1 cellular context compared by ENCODE assay signal in the genomic region with DNA sequence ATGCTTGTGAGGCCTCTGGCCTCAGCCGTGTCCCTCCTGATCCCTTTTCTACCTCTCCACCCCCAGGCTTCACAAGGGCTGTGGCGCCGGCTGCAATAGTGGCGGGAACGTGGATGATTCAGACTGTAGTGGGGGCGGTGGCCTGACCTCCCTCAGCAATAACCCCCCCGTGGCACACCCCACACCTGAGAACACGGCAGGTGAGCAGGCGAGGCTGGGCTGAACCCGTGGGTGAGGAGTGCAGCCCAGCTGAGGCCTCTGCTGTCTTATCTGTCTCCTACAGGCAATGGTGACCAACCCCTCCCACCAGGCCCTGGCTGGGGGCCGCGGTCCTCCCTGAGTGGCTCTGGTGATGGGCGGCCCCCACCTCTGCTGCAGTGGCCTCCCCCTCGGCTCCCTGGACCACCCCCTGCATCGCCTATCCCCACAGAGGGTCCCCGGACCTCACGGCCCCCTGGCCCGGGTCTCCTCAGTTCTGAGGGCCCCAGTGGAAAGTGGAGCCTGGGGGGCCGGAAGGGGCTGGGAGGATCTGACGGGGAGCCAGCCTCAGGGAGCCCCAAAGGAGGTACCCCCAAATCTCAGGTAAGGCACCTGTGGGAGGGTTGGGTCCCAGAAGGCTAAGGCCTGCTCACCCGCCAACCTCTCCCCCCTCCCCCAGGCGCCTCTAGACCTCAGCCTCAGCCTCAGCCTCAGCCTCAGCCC.
TF ChIP-seq lines count a peak whose summit lies in the region.

No MANE protein-coding gene starts in this region.

TF ChIP-seq in K562, 482 proteins besides CTCF, POLR2A, EP300 and RAD21 (continues in another document):
- TF ChIP-seq ZBTB11 (CRISPR knock-in tag; IDR thresholded peaks at IDR 0.05) (peak in 1 of 3 experiments; percentile 32; a peak in 1 of 6 replicates), ADNP (tag; IDR thresholded peaks at IDR 0.05) (no peak), TEAD2 (tag; IDR thresholded peaks at IDR 0.05) (no peak), ZBTB8A (IDR thresholded peaks at IDR 0.05; ENCODE audit: partially characterized antibody) (no peak), TAF7 (tag; IDR thresholded peaks at IDR 0.05) (no peak), MITF (IDR thresholded peaks at IDR 0.05) (peak; percentile 65; the same call in 1 of the 2 replicates), POLR2AphosphoS5 (IDR thresholded peaks at IDR 0.05; ENCODE audit: control insufficient read depth, insufficient read depth, low read depth, low read length) (peak; percentile 73; the same call in 1 of the 2 replicates), RBM25 (IDR thresholded peaks at IDR 0.05; ENCODE audit: low read depth, low read length, severe bottlenecking) (no peak), MBD1 (CRISPR knock-in tag; IDR thresholded peaks at IDR 0.05) (no peak), SRSF9 (IDR thresholded peaks at IDR 0.05; ENCODE audit: borderline replicate concordance, low read depth, low read length) (no peak), ZBTB7A (IDR thresholded peaks at IDR 0.05; ENCODE audit: borderline replicate concordance, control insufficient read depth, low read depth, low read length) (peak; percentile 88), YY1 (IDR thresholded peaks at IDR 0.05; ENCODE audit: borderline replicate concordance in 1 of 3, control insufficient read depth in 1 of 3, extremely low read depth in 1 of 3, insufficient read depth in 3 of 3, insufficient read length in 1 of 3, insufficient replicate concordance in 2 of 3, low read depth in 1 of 3, low read length in 2 of 3) (peak in 1 of 3 experiments; percentile 76), TAF1 (IDR thresholded peaks at IDR 0.05; ENCODE audit: control insufficient read depth, extremely low read depth, insufficient read depth, low read length, severe bottlenecking) (no peak), U2AF1 (optimal IDR thresholded peaks at IDR 0.05; ENCODE audit: low read depth, low read length) (no peak), E2F6 (IDR thresholded peaks at IDR 0.05; ENCODE audit: borderline replicate concordance in 1 of 2, extremely low read depth in 1 of 2, insufficient read depth in 1 of 2, insufficient read length in 1 of 2, low read depth in 1 of 2, low read length in 1 of 2, poor library complexity in 1 of 2, severe bottlenecking in 1 of 2) (peak in 1 of 2 experiments; percentile 55), SMAD1 (IDR thresholded peaks at IDR 0.05; ENCODE audit: low read depth, low read length, partially characterized antibody) (no peak), MAZ (CRISPR knock-in tag; conservative IDR thresholded peaks at IDR 0.05 in 1 of 2, IDR thresholded peaks at IDR 0.05 in 1 of 2) (peak; percentile 73 to 89), EHMT2 (IDR thresholded peaks at IDR 0.05) (no peak), HNRNPLL (IDR thresholded peaks at IDR 0.05; ENCODE audit: low read depth, low read length, poor library complexity, severe bottlenecking) (no peak), ESRRB (CRISPR knock-in tag; IDR thresholded peaks at IDR 0.05; ENCODE audit: borderline replicate concordance) (no peak), ZNF830 (CRISPR knock-in tag; IDR thresholded peaks at IDR 0.05) (no peak), CREBBP (IDR thresholded peaks at IDR 0.05; ENCODE audit: low read depth, low read length) (no peak), ZNF586 (CRISPR knock-in tag; conservative IDR thresholded peaks at IDR 0.05) (no peak), DPF2 (IDR thresholded peaks at IDR 0.05) (peak; percentile 89), HDAC1 (IDR thresholded peaks at IDR 0.05) (peak in 1 of 2 experiments; percentile 88; a peak in 2 of 4 replicates), ZC3H8 (IDR thresholded peaks at IDR 0.05) (no peak), ILK (tag; IDR thresholded peaks at IDR 0.05; ENCODE audit: borderline replicate concordance, low read depth) (no peak), CBX3 (IDR thresholded peaks at IDR 0.05; ENCODE audit: borderline replicate concordance in 1 of 2, low read length in 2 of 2) (no peak), ZNF695 (CRISPR knock-in tag; IDR thresholded peaks at IDR 0.05) (no peak), ZNF263 (CRISPR knock-in tag; IDR thresholded peaks at IDR 0.05; ENCODE audit: borderline replicate concordance) (peak; percentile 82), MTF1 (CRISPR knock-in tag; IDR thresholded peaks at IDR 0.05; ENCODE audit: borderline replicate concordance) (no peak)
- TF ChIP-seq, protein P1, sequence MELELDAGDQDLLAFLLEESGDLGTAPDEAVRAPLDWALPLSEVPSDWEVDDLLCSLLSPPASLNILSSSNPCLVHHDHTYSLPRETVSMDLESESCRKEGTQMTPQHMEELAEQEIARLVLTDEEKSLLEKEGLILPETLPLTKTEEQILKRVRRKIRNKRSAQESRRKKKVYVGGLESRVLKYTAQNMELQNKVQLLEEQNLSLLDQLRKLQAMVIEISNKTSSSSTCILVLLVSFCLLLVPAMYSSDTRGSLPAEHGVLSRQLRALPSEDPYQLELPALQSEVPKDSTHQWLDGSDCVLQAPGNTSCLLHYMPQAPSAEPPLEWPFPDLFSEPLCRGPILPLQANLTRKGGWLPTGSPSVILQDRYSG (tag; conservative IDR thresholded peaks at IDR 0.05; ENCODE audit: low read depth) = no peak
- TF ChIP-seq, protein P2, sequence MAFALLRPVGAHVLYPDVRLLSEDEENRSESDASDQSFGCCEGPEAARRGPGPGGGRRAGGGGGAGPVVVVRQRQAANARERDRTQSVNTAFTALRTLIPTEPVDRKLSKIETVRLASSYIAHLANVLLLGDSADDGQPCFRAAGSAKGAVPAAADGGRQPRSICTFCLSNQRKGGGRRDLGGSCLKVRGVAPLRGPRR (CRISPR knock-in tag; IDR thresholded peaks at IDR 0.05) = no peak
- TF ChIP-seq, protein P3, sequence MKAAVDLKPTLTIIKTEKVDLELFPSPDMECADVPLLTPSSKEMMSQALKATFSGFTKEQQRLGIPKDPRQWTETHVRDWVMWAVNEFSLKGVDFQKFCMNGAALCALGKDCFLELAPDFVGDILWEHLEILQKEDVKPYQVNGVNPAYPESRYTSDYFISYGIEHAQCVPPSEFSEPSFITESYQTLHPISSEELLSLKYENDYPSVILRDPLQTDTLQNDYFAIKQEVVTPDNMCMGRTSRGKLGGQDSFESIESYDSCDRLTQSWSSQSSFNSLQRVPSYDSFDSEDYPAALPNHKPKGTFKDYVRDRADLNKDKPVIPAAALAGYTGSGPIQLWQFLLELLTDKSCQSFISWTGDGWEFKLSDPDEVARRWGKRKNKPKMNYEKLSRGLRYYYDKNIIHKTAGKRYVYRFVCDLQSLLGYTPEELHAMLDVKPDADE (conservative IDR thresholded peaks at IDR 0.05; ENCODE audit: control insufficient read depth, low read depth, low read length) = peak; percentile 76
- TF ChIP-seq, protein P4, sequence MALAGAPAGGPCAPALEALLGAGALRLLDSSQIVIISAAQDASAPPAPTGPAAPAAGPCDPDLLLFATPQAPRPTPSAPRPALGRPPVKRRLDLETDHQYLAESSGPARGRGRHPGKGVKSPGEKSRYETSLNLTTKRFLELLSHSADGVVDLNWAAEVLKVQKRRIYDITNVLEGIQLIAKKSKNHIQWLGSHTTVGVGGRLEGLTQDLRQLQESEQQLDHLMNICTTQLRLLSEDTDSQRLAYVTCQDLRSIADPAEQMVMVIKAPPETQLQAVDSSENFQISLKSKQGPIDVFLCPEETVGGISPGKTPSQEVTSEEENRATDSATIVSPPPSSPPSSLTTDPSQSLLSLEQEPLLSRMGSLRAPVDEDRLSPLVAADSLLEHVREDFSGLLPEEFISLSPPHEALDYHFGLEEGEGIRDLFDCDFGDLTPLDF (CRISPR knock-in tag; IDR thresholded peaks at IDR 0.05) = no peak
- TF ChIP-seq, protein P5, sequence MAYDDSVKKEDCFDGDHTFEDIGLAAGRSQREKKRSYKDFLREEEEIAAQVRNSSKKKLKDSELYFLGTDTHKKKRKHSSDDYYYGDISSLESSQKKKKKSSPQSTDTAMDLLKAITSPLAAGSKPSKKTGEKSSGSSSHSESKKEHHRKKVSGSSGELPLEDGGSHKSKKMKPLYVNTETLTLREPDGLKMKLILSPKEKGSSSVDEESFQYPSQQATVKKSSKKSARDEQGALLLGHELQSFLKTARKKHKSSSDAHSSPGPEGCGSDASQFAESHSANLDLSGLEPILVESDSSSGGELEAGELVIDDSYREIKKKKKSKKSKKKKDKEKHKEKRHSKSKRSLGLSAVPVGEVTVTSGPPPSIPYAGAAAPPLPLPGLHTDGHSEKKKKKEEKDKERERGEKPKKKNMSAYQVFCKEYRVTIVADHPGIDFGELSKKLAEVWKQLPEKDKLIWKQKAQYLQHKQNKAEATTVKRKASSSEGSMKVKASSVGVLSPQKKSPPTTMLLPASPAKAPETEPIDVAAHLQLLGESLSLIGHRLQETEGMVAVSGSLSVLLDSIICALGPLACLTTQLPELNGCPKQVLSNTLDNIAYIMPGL (CRISPR knock-in tag; IDR thresholded peaks at IDR 0.05) = no peak
- TF ChIP-seq, protein P6, sequence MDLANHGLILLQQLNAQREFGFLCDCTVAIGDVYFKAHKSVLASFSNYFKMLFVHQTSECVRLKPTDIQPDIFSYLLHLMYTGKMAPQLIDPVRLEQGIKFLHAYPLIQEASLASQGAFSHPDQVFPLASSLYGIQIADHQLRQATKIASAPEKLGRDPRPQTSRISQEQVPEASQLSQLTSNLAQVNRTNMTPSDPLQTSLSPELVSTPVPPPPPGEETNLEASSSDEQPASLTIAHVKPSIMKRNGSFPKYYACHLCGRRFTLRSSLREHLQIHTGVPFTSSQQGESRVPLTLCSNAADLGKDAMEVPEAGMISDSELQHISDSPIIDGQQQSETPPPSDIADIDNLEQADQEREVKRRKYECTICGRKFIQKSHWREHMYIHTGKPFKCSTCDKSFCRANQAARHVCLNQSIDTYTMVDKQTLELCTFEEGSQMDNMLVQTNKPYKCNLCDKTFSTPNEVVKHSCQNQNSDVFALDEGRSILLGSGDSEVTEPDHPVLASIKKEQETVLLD (IDR thresholded peaks at IDR 0.05) = peak; percentile 86; the same call in 1 of the 2 replicates
- TF ChIP-seq, protein P7, sequence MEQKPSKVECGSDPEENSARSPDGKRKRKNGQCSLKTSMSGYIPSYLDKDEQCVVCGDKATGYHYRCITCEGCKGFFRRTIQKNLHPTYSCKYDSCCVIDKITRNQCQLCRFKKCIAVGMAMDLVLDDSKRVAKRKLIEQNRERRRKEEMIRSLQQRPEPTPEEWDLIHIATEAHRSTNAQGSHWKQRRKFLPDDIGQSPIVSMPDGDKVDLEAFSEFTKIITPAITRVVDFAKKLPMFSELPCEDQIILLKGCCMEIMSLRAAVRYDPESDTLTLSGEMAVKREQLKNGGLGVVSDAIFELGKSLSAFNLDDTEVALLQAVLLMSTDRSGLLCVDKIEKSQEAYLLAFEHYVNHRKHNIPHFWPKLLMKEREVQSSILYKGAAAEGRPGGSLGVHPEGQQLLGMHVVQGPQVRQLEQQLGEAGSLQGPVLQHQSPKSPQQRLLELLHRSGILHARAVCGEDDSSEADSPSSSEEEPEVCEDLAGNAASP (IDR thresholded peaks at IDR 0.05) = no peak
